In genomic region chr5:73498057-73498992, GRCh38 we compare ENCODE assay signal across 1 cellular context.
TF ChIP-seq lines count a peak whose summit lies in the region.

Gene BTF3 (plus strand): TSS chr5:73498442. CDS start chr5:73498668, 226 bp downstream.

TF ChIP-seq in HepG2, 621 proteins besides CTCF, POLR2A, EP300 and RAD21 (continued from another document and continues in another):
- TF ChIP-seq DBP (CRISPR knock-in tag; IDR thresholded peaks at IDR 0.05; ENCODE audit: not compliant biosample characterization) (no peak), GZF1 (CRISPR knock-in tag; IDR thresholded peaks at IDR 0.05) (no peak; the same call in 1 of the 2 replicates), REPIN1 (CRISPR knock-in tag; IDR thresholded peaks at IDR 0.05; ENCODE audit: borderline replicate concordance, low read depth) (peak; percentile 74), FOXJ3 (CRISPR knock-in tag; IDR thresholded peaks at IDR 0.05; ENCODE audit: borderline replicate concordance) (0 out of 2 replicates have a peak, but pooled peaks have one; percentile 16), ZNF367 (CRISPR knock-in tag; IDR thresholded peaks at IDR 0.05; ENCODE audit: borderline replicate concordance) (no peak), KLF12 (CRISPR knock-in tag; IDR thresholded peaks at IDR 0.05; ENCODE audit: borderline replicate concordance) (peak; percentile 72; the same call in 1 of the 2 replicates), ZNF343 (CRISPR knock-in tag; IDR thresholded peaks at IDR 0.05) (peak; percentile 94), JUN (CRISPR knock-in tag; IDR thresholded peaks at IDR 0.05) (peak; percentile 31; the same call in 1 of the 2 replicates), ZNF232 (CRISPR knock-in tag; IDR thresholded peaks at IDR 0.05; ENCODE audit: borderline replicate concordance) (peak; percentile 24), ZEB1 (IDR thresholded peaks at IDR 0.05; ENCODE audit: insufficient replicate concordance, low read depth) (no peak), NFIC (IDR thresholded peaks at IDR 0.05; ENCODE audit: low read length) (no peak), ZMAT3 (CRISPR knock-in tag; conservative IDR thresholded peaks at IDR 0.05) (no peak; the same call in none of the 2 replicates), HIVEP1 (CRISPR knock-in tag; IDR thresholded peaks at IDR 0.05) (0 out of 2 replicates have a peak, but pooled peaks have one; percentile 44), TFAP4 (IDR thresholded peaks at IDR 0.05; ENCODE audit: borderline replicate concordance, low read depth) (no peak), IRF9 (CRISPR knock-in tag; IDR thresholded peaks at IDR 0.05; ENCODE audit: borderline replicate concordance) (0 out of 2 replicates have a peak, but pooled peaks have one; percentile 88), CHD4 (IDR thresholded peaks at IDR 0.05; ENCODE audit: borderline replicate concordance, low read length) (no peak), ZNF33B (CRISPR knock-in tag; IDR thresholded peaks at IDR 0.05) (peak; percentile 97; the same call in 1 of the 2 replicates), RARA (CRISPR knock-in tag; IDR thresholded peaks at IDR 0.05) (no peak), RARG (CRISPR knock-in tag; IDR thresholded peaks at IDR 0.05; ENCODE audit: low read depth) (peak; percentile 89; the same call in 1 of the 2 replicates), GABPB1 (CRISPR knock-in tag; IDR thresholded peaks at IDR 0.05) (peak; percentile 97), BRF2 (CRISPR knock-in tag; IDR thresholded peaks at IDR 0.05) (peak; percentile 47; the same call in 1 of the 2 replicates), FOXM1 (CRISPR knock-in tag; IDR thresholded peaks at IDR 0.05) (0 out of 2 replicates have a peak, but pooled peaks have one; percentile 68), PCBP1 (IDR thresholded peaks at IDR 0.05; ENCODE audit: borderline replicate concordance, low read depth, low read length) (no peak), MZF1 (CRISPR knock-in tag; IDR thresholded peaks at IDR 0.05; ENCODE audit: borderline replicate concordance) (no peak), TEAD3 (CRISPR knock-in tag; optimal IDR thresholded peaks at IDR 0.05; ENCODE audit: borderline replicate concordance) (no peak), ZFP91 (CRISPR knock-in tag; IDR thresholded peaks at IDR 0.05; ENCODE audit: borderline replicate concordance) (peak; percentile 85; the same call in 1 of the 2 replicates), TBX2 (CRISPR knock-in tag; IDR thresholded peaks at IDR 0.05; ENCODE audit: borderline replicate concordance) (peak; percentile 83), HNF4G (IDR thresholded peaks at IDR 0.05; ENCODE audit: borderline replicate concordance, low read depth, low read length) (no peak), HNF4G (CRISPR knock-in tag; IDR thresholded peaks at IDR 0.05; ENCODE audit: borderline replicate concordance, low read depth) (no peak; the same call in 1 of the 2 replicates), FOSL2 (CRISPR knock-in tag; IDR thresholded peaks at IDR 0.05) (no peak), MYNN (CRISPR knock-in tag; IDR thresholded peaks at IDR 0.05; ENCODE audit: low read depth) (no peak), SMARCC2 (IDR thresholded peaks at IDR 0.05) (no peak), ZNF296 (CRISPR knock-in tag; conservative IDR thresholded peaks at IDR 0.05) (peak; percentile 94), ZNF260 (CRISPR knock-in tag; IDR thresholded peaks at IDR 0.05; ENCODE audit: borderline replicate concordance, low read depth) (no peak), TFDP2 (CRISPR knock-in tag; IDR thresholded peaks at IDR 0.05) (peak; percentile 57; the same call in 1 of the 2 replicates), EHMT2 (IDR thresholded peaks at IDR 0.05; ENCODE audit: borderline replicate concordance, low read depth, low read length) (no peak), ZNF850 (CRISPR knock-in tag; conservative IDR thresholded peaks at IDR 0.05) (no peak), ZNF605 (CRISPR knock-in tag; IDR thresholded peaks at IDR 0.05) (peak; percentile 56; the same call in 1 of the 2 replicates), HNF4A (CRISPR knock-in tag; IDR thresholded peaks at IDR 0.05) (peak; percentile 17; the same call in 1 of the 2 replicates), CBX5 (CRISPR knock-in tag; IDR thresholded peaks at IDR 0.05; ENCODE audit: borderline replicate concordance) (no peak), HDAC2 (CRISPR knock-in tag; IDR thresholded peaks at IDR 0.05) (peak; percentile 56; the same call in 1 of the 2 replicates), POLR2AphosphoS5 (IDR thresholded peaks at IDR 0.05; ENCODE audit: low read depth, low read length) (peak; percentile 94), ARID5B (CRISPR knock-in tag; IDR thresholded peaks at IDR 0.05) (peak; percentile 53; the same call in 1 of the 2 replicates), NCOA2 (CRISPR knock-in tag; IDR thresholded peaks at IDR 0.05) (0 out of 2 replicates have a peak, but pooled peaks have one; percentile 28), ZNF570 (CRISPR knock-in tag; IDR thresholded peaks at IDR 0.05; ENCODE audit: borderline replicate concordance) (peak; percentile 84; the same call in 1 of the 2 replicates), ZNF749 (CRISPR knock-in tag; IDR thresholded peaks at IDR 0.05; ENCODE audit: borderline replicate concordance) (peak; percentile 92), POLR2G (IDR thresholded peaks at IDR 0.05; ENCODE audit: low read depth, low read length) (peak; percentile 98), ZNF776 (CRISPR knock-in tag; IDR thresholded peaks at IDR 0.05) (peak; percentile 79), ZNF430 (CRISPR knock-in tag; IDR thresholded peaks at IDR 0.05) (no peak; the same call in 1 of the 2 replicates), HOXD1 (CRISPR knock-in tag; IDR thresholded peaks at IDR 0.05) (no peak), ZNF598 (CRISPR knock-in tag; IDR thresholded peaks at IDR 0.05; ENCODE audit: borderline replicate concordance) (peak; percentile 91), PTBP1 (IDR thresholded peaks at IDR 0.05; ENCODE audit: low read depth, low read length, poor library complexity, severe bottlenecking) (no peak), PLRG1 (conservative IDR thresholded peaks at IDR 0.05) (no peak), SMAD9 (CRISPR knock-in tag; IDR thresholded peaks at IDR 0.05) (0 out of 2 replicates have a peak, but pooled peaks have one; percentile 54), ZNF710 (CRISPR knock-in tag; IDR thresholded peaks at IDR 0.05; ENCODE audit: borderline replicate concordance) (no peak; the same call in 1 of the 2 replicates), LBX2 (CRISPR knock-in tag; IDR thresholded peaks at IDR 0.05; ENCODE audit: borderline replicate concordance) (no peak), NCOR1 (IDR thresholded peaks at IDR 0.05; ENCODE audit: borderline replicate concordance, low read length) (no peak), CC2D1A (CRISPR knock-in tag; IDR thresholded peaks at IDR 0.05) (no peak), ZNF790 (CRISPR knock-in tag; IDR thresholded peaks at IDR 0.05; ENCODE audit: borderline replicate concordance) (no peak), TRIM24 (CRISPR knock-in tag; IDR thresholded peaks at IDR 0.05) (no peak), TBL1XR1 (IDR thresholded peaks at IDR 0.05; ENCODE audit: borderline replicate concordance, low read length, partially characterized antibody) (no peak), NR2F2 (IDR thresholded peaks at IDR 0.05; ENCODE audit: borderline replicate concordance, low read depth) (no peak; the same call in 1 of the 2 replicates), ZNF143 (CRISPR knock-in tag; IDR thresholded peaks at IDR 0.05) (peak; percentile 32; the same call in 1 of the 2 replicates), HMGA1 (CRISPR knock-in tag; conservative IDR thresholded peaks at IDR 0.05) (no peak)
